ENCODE assay signal across 14 cellular contexts in genomic region chr6:156617376-156617775, GRCh38.
DNase-seq lines count a peak whose midpoint lies in the region; ATAC-seq and TF ChIP-seq lines count a peak whose summit lies in the region.
"Had no signal": no experiment of that assay in that cellular context is flagged by ENCODE, and none has a peak within 500 bp of the region (broad histone marks: within the 10 kb centered on the region; RNA-seq: fewer than 3 reads in every experiment).

No MANE protein-coding gene starts in this region.

- H4K20me1 ChIP-seq in OCI-LY7 (ENCODE audit: insufficient read depth, low read length) = no peaks in the 10 kb centered on the region

- H3K4me1 ChIP-seq in cardiac muscle cell (ENCODE audit: low read depth) = peaks cover 22% of the 10 kb centered on the region
- H3K4me1 ChIP-seq in OCI-LY7 (ENCODE audit: insufficient read depth, low read length, poor library complexity, severe bottlenecking) = no peaks in the 10 kb centered on the region
- H3K4me1 ChIP-seq in ascending aorta = no peaks in the 10 kb centered on the region
- H3K4me1 ChIP-seq: suprapubic skin had no signal

- no peaks in the 10 kb centered on the region for H3K79me2 ChIP-seq in OCI-LY7 (ENCODE audit: insufficient read depth, low read depth, low read length)

- POLR2A ChIA-PET in OCI-LY7 (lab: Charles Lee) = interaction anchor here (0.7 to 1.5 kb wide), 2 partner anchors 8 to 27 kb away, joined by 3 read pairs; no protein-coding TSS in a partner anchor

- ATAC-seq in left ventricle myocardium superior = no peak
- peak; percentile 51 for ATAC-seq in left lobe of liver

- in situ Hi-C loops in brain microvascular endothelial cell (cut with HindIII; ENCODE audit: low pct_ligation_motif_present, low sequenced_read_pairs) = no loop called here

- peak; percentile 43 to 81 for DNase-seq in cardiac muscle cell (ENCODE audit: low read depth in 1 of 2, low spot score in 1 of 2)
- no peak for DNase-seq in left ventricle myocardium superior
- DNase-seq in brain microvascular endothelial cell = peak; percentile 9
- DNase-seq in left lobe of liver (ENCODE audit: low spot score) = no peak
- DNase-seq in SIG-M5 treated with dmso at 0.1 percent for 504 hours (lab: John Stamatoyannopoulos, UW; ENCODE audit: unreplicated experiment) = no peak
- DNase-seq in GM19240 (ENCODE audit: insufficient read length, low spot score) = no peak
- no peak for DNase-seq in OCI-LY7 (ENCODE audit: low spot score)
- DNase-seq in ascending aorta (ENCODE audit: low spot score in 2 of 2) = no peak
- DNase-seq: activated naive CD4-positive, alpha-beta T cell; dorsolateral prefrontal cortex; HFFc6; NCI-H1092 treated with DMSO at 0.1 percent for 48 hours; stimulated activated CD4-positive, alpha-beta T cell treated with anti-CD3 and anti-CD28 coated beads, Interleukin-4, amount 100 ng/mL, for 4 hours had no signal

- H3K9me3 ChIP-seq in cardiac muscle cell (ENCODE audit: low read depth) (no peaks in the 10 kb centered on the region), OCI-LY7 (ENCODE audit: low read length) (peaks cover 30% of the 10 kb centered on the region), ascending aorta (peaks cover 0 to 12% of the 10 kb centered on the region in 2 donors)
- H3K9me3 ChIP-seq: suprapubic skin had no signal

- CTCF ChIA-PET in OCI-LY7 (lab: Charles Lee; ENCODE audit: unreplicated experiment) = no interaction called here

- H3K4me3 ChIP-seq in cardiac muscle cell = no peak overlapping the region
- no peak overlapping the region for H3K4me3 ChIP-seq in brain microvascular endothelial cell (ENCODE audit: low read depth, low read length)
- no peak overlapping the region for H3K4me3 ChIP-seq in OCI-LY7 (ENCODE audit: low read depth, low read length, poor library complexity, severe bottlenecking)
- H3K4me3 ChIP-seq in ascending aorta = peak overlapping the region in 1 of 2 donors; percentile 26
- H3K4me3 ChIP-seq: dorsolateral prefrontal cortex, suprapubic skin had no signal

- no peaks in the 10 kb centered on the region for H3K9me2 ChIP-seq in OCI-LY7 (ENCODE audit: insufficient read depth, low read length)

- H3K27ac ChIP-seq in cardiac muscle cell = no peak overlapping the region
- no peak overlapping the region for H3K27ac ChIP-seq in brain microvascular endothelial cell
- H3K27ac ChIP-seq in OCI-LY7 (ENCODE audit: low read depth, low read length, poor library complexity, severe bottlenecking) = no peak overlapping the region
- no peak overlapping the region for H3K27ac ChIP-seq in ascending aorta
- H3K27ac ChIP-seq: dorsolateral prefrontal cortex, suprapubic skin had no signal

- H3K36me3 ChIP-seq in cardiac muscle cell = no peaks in the 10 kb centered on the region
- H3K36me3 ChIP-seq in brain microvascular endothelial cell (replicated peaks) = no peaks in the 10 kb centered on the region
- no peaks in the 10 kb centered on the region for H3K36me3 ChIP-seq in OCI-LY7 (ENCODE audit: insufficient read depth, low read length)
- H3K36me3 ChIP-seq in ascending aorta = no peaks in the 10 kb centered on the region
- H3K36me3 ChIP-seq: suprapubic skin had no signal

- BruUV-seq in OCI-LY7 (replicated peaks; lab: Mats Ljungman, UMichigan) = no TSS peak

- H3K4me2 ChIP-seq in OCI-LY7 (ENCODE audit: low read length) = no peak overlapping the region

- H2AFZ ChIP-seq in OCI-LY7 (ENCODE audit: low read length) = no peak overlapping the region

- intact Hi-C loops in left ventricle myocardium superior (cut with micrococcal nuclease) (no loop called here), OCI-LY7 (cut with micrococcal nuclease; ENCODE audit: unreplicated experiment) (no loop called here), ascending aorta (cut with DNase I) (no loop called here)

- H3K27me3 ChIP-seq in cardiac muscle cell = no peaks in the 10 kb centered on the region
- H3K27me3 ChIP-seq in brain microvascular endothelial cell (replicated peaks) = no peaks in the 10 kb centered on the region
- H3K27me3 ChIP-seq in ascending aorta = no peaks in the 10 kb centered on the region
- H3K27me3 ChIP-seq: dorsolateral prefrontal cortex, suprapubic skin had no signal

- no peak for TF ChIP-seq CTCF in cardiac muscle cell (IDR thresholded peaks at IDR 0.05; ENCODE audit: low read depth, low read length)
- no peak for TF ChIP-seq CTCF in brain microvascular endothelial cell (IDR thresholded peaks at IDR 0.05; ENCODE audit: low read depth, low read length, missing control alignments)
- TF ChIP-seq CTCF in OCI-LY7 (conservative IDR thresholded peaks at IDR 0.05; ENCODE audit: low read length) = no peak
- TF ChIP-seq CTCF in ascending aorta (IDR thresholded peaks at IDR 0.05) = no peak

Comparison
In these comparisons a context has a peak if more than half of its experiments do, and no peak if none do; other contexts are left out.
1. DNase-seq: peak in cardiac muscle cell (2 of 2) and brain microvascular endothelial cell (single experiment); none in left ventricle myocardium superior (single experiment), left lobe of liver (single experiment), SIG-M5 treated with dmso at 0.1 percent for 504 hours (single experiment), GM19240 (single experiment), OCI-LY7 (single experiment) and ascending aorta (0 of 2).